In genomic region chr12:107903377-107904061, GRCh38 we compare ENCODE assay signal across 8 cellular contexts.
DNase-seq lines count a peak whose midpoint lies in the region; ATAC-seq and TF ChIP-seq lines count a peak whose summit lies in the region.

No MANE protein-coding gene starts in this region.

- TF ChIP-seq EP300 in Ishikawa (IDR thresholded peaks at IDR 0.05; ENCODE audit: borderline replicate concordance): no peak

- H3K27ac Mint-ChIP-seq in T-helper 17 cell (no peak overlapping the region), endothelial cell (ENCODE audit: unreplicated experiment) (no peak overlapping the region), neural crest cell (ENCODE audit: unreplicated experiment) (no peak overlapping the region)

- peaks cover 2% of the 10 kb centered on the region for H3K4me1 Mint-ChIP-seq in T-helper 17 cell
- peaks cover 2% of the 10 kb centered on the region for H3K4me1 Mint-ChIP-seq in endothelial cell (ENCODE audit: unreplicated experiment)
- no peaks in the 10 kb centered on the region for H3K4me1 Mint-ChIP-seq in neural crest cell

- no peaks in the 10 kb centered on the region for H3K9me3 ChIP-seq in T-helper 17 cell (ENCODE audit: control insufficient read depth, low read length, poor library complexity, severe bottlenecking)

- peak; percentile 41 for DNase-seq in NCI-H1694 treated with DMSO at 0.1 percent for 48 hours (lab: John Stamatoyannopoulos, UW)
- no peak for DNase-seq in NCI-H1694 (lab: John Stamatoyannopoulos, UW)
- no peak for DNase-seq in T-helper 17 cell
- DNase-seq in endothelial cell (ENCODE audit: low spot score): peak; percentile 46
- DNase-seq in neural crest cell (ENCODE audit: low read depth, low spot score): peak; percentile 36
- no peak for DNase-seq in KG1 (lab: John Stamatoyannopoulos, UW)

- TF ChIP-seq CTCF in endothelial cell (IDR thresholded peaks at IDR 0.05; ENCODE audit: unreplicated experiment) (no peak), neural crest cell (conservative IDR thresholded peaks at IDR 0.05) (no peak)

- H3K36me3 Mint-ChIP-seq in T-helper 17 cell (ENCODE audit: low read depth): no peaks in the 10 kb centered on the region
- H3K36me3 Mint-ChIP-seq in endothelial cell (ENCODE audit: low read depth, unreplicated experiment): no peaks in the 10 kb centered on the region
- no peaks in the 10 kb centered on the region for H3K36me3 Mint-ChIP-seq in neural crest cell (ENCODE audit: low read depth)

- H3K4me3 Mint-ChIP-seq in T-helper 17 cell (peak overlapping the region; percentile 82), endothelial cell (ENCODE audit: unreplicated experiment) (peak overlapping the region; percentile 84), neural crest cell (peak overlapping the region; percentile 73)

- peak; percentile 91 for ATAC-seq in GM21619 (IDR thresholded peaks at IDR 0.05; ENCODE audit: unreplicated experiment)
- peak; percentile 46 for ATAC-seq in T-helper 17 cell

- H3K9me3 Mint-ChIP-seq in endothelial cell (ENCODE audit: unreplicated experiment): no peaks in the 10 kb centered on the region
- H3K9me3 Mint-ChIP-seq in neural crest cell: no peaks in the 10 kb centered on the region

- TF ChIP-seq RAD21 in Ishikawa (IDR thresholded peaks at IDR 0.05; ENCODE audit: low read depth): no peak

- H3K27me3 Mint-ChIP-seq in T-helper 17 cell: peaks cover 79% of the 10 kb centered on the region
- H3K27me3 Mint-ChIP-seq in endothelial cell (ENCODE audit: unreplicated experiment): peaks cover 2% of the 10 kb centered on the region
- peaks cover 99% of the 10 kb centered on the region for H3K27me3 Mint-ChIP-seq in neural crest cell (ENCODE audit: low read depth)

TF ChIP-seq in Ishikawa, 13 proteins besides CTCF, POLR2A, EP300 and RAD21:
- no peak for TF ChIP-seq YY1 (IDR thresholded peaks at IDR 0.05; ENCODE audit: low read depth)
- TF ChIP-seq, protein P1, sequence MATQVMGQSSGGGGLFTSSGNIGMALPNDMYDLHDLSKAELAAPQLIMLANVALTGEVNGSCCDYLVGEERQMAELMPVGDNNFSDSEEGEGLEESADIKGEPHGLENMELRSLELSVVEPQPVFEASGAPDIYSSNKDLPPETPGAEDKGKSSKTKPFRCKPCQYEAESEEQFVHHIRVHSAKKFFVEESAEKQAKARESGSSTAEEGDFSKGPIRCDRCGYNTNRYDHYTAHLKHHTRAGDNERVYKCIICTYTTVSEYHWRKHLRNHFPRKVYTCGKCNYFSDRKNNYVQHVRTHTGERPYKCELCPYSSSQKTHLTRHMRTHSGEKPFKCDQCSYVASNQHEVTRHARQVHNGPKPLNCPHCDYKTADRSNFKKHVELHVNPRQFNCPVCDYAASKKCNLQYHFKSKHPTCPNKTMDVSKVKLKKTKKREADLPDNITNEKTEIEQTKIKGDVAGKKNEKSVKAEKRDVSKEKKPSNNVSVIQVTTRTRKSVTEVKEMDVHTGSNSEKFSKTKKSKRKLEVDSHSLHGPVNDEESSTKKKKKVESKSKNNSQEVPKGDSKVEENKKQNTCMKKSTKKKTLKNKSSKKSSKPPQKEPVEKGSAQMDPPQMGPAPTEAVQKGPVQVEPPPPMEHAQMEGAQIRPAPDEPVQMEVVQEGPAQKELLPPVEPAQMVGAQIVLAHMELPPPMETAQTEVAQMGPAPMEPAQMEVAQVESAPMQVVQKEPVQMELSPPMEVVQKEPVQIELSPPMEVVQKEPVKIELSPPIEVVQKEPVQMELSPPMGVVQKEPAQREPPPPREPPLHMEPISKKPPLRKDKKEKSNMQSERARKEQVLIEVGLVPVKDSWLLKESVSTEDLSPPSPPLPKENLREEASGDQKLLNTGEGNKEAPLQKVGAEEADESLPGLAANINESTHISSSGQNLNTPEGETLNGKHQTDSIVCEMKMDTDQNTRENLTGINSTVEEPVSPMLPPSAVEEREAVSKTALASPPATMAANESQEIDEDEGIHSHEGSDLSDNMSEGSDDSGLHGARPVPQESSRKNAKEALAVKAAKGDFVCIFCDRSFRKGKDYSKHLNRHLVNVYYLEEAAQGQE (IDR thresholded peaks at IDR 0.05; ENCODE audit: low read depth): no peak
- TF ChIP-seq, protein P2, sequence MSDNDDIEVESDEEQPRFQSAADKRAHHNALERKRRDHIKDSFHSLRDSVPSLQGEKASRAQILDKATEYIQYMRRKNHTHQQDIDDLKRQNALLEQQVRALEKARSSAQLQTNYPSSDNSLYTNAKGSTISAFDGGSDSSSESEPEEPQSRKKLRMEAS (IDR thresholded peaks at IDR 0.05): peak; percentile 34; the same call in 1 of the 2 replicates

Comparison
In these comparisons a context has a peak if more than half of its experiments do, and no peak if none do; other contexts are left out.
1. DNase-seq: peak in NCI-H1694 treated with DMSO at 0.1 percent for 48 hours (single experiment), endothelial cell (single experiment) and neural crest cell (single experiment); none in NCI-H1694 (single experiment), T-helper 17 cell (0 of 3) and KG1 (single experiment).
2. Peak in every context shown above with its lines, with median percentiles within 50 percentile points of each other: H3K4me3 Mint-ChIP-seq.